ENCODE assay signal across 15 cellular contexts in the genomic region with DNA sequence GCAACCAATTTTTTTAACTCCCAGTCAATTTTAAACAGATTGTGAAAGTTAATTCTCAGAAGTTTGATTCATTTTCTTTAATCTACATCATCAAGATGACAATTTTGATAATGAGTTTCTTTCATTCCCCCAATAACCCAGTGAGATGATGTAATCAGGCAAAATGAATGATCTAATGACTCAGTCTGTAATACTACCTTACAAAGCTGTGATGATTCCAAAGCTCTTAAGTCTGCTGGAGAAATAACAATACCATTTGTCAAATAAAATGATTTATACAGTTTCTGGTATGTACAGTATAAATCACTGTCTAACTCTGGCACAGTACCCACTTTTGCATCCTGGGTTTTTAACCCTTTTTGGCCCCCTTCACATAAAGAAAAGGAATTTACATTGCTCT. TPM values are rescaled to one million over a fixed set of nuclear protein-coding genes. Genes with fewer than 3 reads are reported as not detected.
DNase-seq lines count a peak whose midpoint lies in the region; ATAC-seq, FAIRE-seq and TF ChIP-seq lines count a peak whose summit lies in the region.
"Had no signal": no experiment of that assay in that cellular context is flagged by ENCODE, and none has a peak within 500 bp of the region (broad histone marks: within the 10 kb centered on the region; RNA-seq: fewer than 3 reads in every experiment).

No MANE protein-coding gene starts in this region.

- H3K36me3 ChIP-seq in colonic mucosa, result no peaks in the 10 kb centered on the region

- no peak for TF ChIP-seq POLR2A in A549 (IDR thresholded peaks at IDR 0.05; ENCODE audit: low read length)

- TF ChIP-seq CTCF in A549 (IDR thresholded peaks at IDR 0.05) (no peak), RWPE1 (conservative IDR thresholded peaks at IDR 0.05; ENCODE audit: low read depth) (no peak), colonic mucosa (IDR thresholded peaks at IDR 0.05) (no peak)

- H3K9ac ChIP-seq in colonic mucosa (ENCODE audit: low read depth in 2 of 2, low read length in 2 of 2), result no peak overlapping the region

- FAIRE-seq in A549 (lab: Jason Lieb, UNC), result peak; percentile 83

- no peaks in the 10 kb centered on the region for H3K27me3 ChIP-seq in colonic mucosa

- peaks cover 42% of the 10 kb centered on the region for H3K4me1 ChIP-seq in A549
- no peaks in the 10 kb centered on the region for H3K4me1 ChIP-seq in colonic mucosa
- H3K4me1 ChIP-seq: Caco-2 had no signal

- CTCF ChIA-PET in A549 (lab: Yijun Ruan, JAX) (interaction anchor here (0.7 kb wide), 1 partner anchor 16 kb away, joined by 3 read pairs; no protein-coding TSS in a partner anchor), RWPE1 (lab: Yijun Ruan, JAX) (no interaction called here)

- POLR2A ChIA-PET in A549 (lab: Yijun Ruan, JAX), result interaction anchor here (0.6 to 1.5 kb wide), 5 partner anchors 35 to 225 kb away, joined by 3 to 7 read pairs (median 5); a partner anchor contains a TSS
- POLR2A ChIA-PET in RWPE1 (lab: Yijun Ruan, JAX; ENCODE audit: low non-redundant PET), result no interaction called here

- H3K27ac ChIP-seq in A549 (peak overlapping the region; percentile 66 to 83), RWPE1 (peak overlapping the region; percentile 89), colonic mucosa (no peak overlapping the region)
- H3K27ac ChIP-seq: HL-60 had no signal

- TF ChIP-seq RAD21 in A549 (conservative IDR thresholded peaks at IDR 0.05 in 1 of 2, IDR thresholded peaks at IDR 0.05 in 1 of 2), result 0 out of 5 replicates have a peak, but pooled peaks of 1 of the 2 experiments have one; percentile 10

- intact Hi-C loops in colonic mucosa (cut with DNase I), result no loop called here

- ATAC-seq in A549 (peak in 1 of 2 experiments; percentile 12; a peak in 3 of 6 replicates), HG03196 (IDR thresholded peaks at IDR 0.05; ENCODE audit: unreplicated experiment) (no peak)

- H3K4me3 ChIP-seq in A549, result no peak overlapping the region
- H3K4me3 ChIP-seq in colonic mucosa, result no peak overlapping the region

- TF ChIP-seq EP300 in A549 (IDR thresholded peaks at IDR 0.05), result peak; percentile 55 to 80; a peak in 3 of 5 replicates

- no peaks in the 10 kb centered on the region for H3K9me3 ChIP-seq in A549
- no peaks in the 10 kb centered on the region for H3K9me3 ChIP-seq in colonic mucosa

- DNase-seq in A549 (ENCODE audit: low read depth in 1 of 2, low spot score in 1 of 2) (peak; percentile 65 to 84), GM03348 (ENCODE audit: low spot score) (peak; percentile 72), RWPE1 (ENCODE audit: low spot score) (peak; percentile 92), fibroblast of gingiva (ENCODE audit: low read depth) (peak; percentile 35), UCSD-AML1 (lab: John Stamatoyannopoulos, UW; ENCODE audit: unreplicated experiment) (no peak), colonic mucosa (no peak), D341Med (ENCODE audit: low spot score) (no peak)
- DNase-seq: Caco-2; effector CD4-positive, alpha-beta T cell; H7; NCI-H345; T1000 had no signal

- H3K4me2 ChIP-seq in A549, result peak overlapping the region; percentile 63

TF ChIP-seq in A549, 52 proteins besides CTCF, POLR2A, EP300 and RAD21 (continues in another document):
- TF ChIP-seq, protein P1, sequence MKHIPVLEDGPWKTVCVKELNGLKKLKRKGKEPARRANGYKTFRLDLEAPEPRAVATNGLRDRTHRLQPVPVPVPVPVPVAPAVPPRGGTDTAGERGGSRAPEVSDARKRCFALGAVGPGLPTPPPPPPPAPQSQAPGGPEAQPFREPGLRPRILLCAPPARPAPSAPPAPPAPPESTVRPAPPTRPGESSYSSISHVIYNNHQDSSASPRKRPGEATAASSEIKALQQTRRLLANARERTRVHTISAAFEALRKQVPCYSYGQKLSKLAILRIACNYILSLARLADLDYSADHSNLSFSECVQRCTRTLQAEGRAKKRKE (CRISPR knock-in tag; IDR thresholded peaks at IDR 0.05; ENCODE audit: low read depth), result no peak
- peak; percentile 92 for TF ChIP-seq GATA3 (IDR thresholded peaks at IDR 0.05; ENCODE audit: borderline replicate concordance)
- peak; percentile 87 for TF ChIP-seq FOSL2 (IDR thresholded peaks at IDR 0.05)
- TF ChIP-seq FOSL2 (CRISPR knock-in tag; IDR thresholded peaks at IDR 0.05), result peak; percentile 89
- TF ChIP-seq RARB (CRISPR knock-in tag; IDR thresholded peaks at IDR 0.05), result no peak
- no peak for TF ChIP-seq FOSB (CRISPR knock-in tag; IDR thresholded peaks at IDR 0.05)
- TF ChIP-seq, protein P2, sequence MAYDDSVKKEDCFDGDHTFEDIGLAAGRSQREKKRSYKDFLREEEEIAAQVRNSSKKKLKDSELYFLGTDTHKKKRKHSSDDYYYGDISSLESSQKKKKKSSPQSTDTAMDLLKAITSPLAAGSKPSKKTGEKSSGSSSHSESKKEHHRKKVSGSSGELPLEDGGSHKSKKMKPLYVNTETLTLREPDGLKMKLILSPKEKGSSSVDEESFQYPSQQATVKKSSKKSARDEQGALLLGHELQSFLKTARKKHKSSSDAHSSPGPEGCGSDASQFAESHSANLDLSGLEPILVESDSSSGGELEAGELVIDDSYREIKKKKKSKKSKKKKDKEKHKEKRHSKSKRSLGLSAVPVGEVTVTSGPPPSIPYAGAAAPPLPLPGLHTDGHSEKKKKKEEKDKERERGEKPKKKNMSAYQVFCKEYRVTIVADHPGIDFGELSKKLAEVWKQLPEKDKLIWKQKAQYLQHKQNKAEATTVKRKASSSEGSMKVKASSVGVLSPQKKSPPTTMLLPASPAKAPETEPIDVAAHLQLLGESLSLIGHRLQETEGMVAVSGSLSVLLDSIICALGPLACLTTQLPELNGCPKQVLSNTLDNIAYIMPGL (CRISPR knock-in tag; IDR thresholded peaks at IDR 0.05; ENCODE audit: borderline replicate concordance), result no peak
- no peak for TF ChIP-seq ZSCAN20 (CRISPR knock-in tag; IDR thresholded peaks at IDR 0.05)
- TF ChIP-seq, protein P3, sequence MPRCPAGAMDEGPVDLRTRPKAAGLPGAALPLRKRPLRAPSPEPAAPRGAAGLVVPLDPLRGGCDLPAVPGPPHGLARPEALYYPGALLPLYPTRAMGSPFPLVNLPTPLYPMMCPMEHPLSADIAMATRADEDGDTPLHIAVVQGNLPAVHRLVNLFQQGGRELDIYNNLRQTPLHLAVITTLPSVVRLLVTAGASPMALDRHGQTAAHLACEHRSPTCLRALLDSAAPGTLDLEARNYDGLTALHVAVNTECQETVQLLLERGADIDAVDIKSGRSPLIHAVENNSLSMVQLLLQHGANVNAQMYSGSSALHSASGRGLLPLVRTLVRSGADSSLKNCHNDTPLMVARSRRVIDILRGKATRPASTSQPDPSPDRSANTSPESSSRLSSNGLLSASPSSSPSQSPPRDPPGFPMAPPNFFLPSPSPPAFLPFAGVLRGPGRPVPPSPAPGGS (IDR thresholded peaks at IDR 0.05), result 0 out of 3 replicates have a peak, but pooled peaks have one; percentile 58
- no peak for TF ChIP-seq NPAS2 (CRISPR knock-in tag; IDR thresholded peaks at IDR 0.05; ENCODE audit: borderline replicate concordance)
- no peak for TF ChIP-seq TP53 (CRISPR knock-in tag; IDR thresholded peaks at IDR 0.05)
- TF ChIP-seq, protein P4, sequence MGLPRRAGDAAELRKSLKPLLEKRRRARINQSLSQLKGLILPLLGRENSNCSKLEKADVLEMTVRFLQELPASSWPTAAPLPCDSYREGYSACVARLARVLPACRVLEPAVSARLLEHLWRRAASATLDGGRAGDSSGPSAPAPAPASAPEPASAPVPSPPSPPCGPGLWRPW (IDR thresholded peaks at IDR 0.05), result no peak
- TF ChIP-seq HOXB5 (CRISPR knock-in tag; IDR thresholded peaks at IDR 0.05), result peak; percentile 99
- TF ChIP-seq, protein P5, sequence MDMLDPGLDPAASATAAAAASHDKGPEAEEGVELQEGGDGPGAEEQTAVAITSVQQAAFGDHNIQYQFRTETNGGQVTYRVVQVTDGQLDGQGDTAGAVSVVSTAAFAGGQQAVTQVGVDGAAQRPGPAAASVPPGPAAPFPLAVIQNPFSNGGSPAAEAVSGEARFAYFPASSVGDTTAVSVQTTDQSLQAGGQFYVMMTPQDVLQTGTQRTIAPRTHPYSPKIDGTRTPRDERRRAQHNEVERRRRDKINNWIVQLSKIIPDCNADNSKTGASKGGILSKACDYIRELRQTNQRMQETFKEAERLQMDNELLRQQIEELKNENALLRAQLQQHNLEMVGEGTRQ (IDR thresholded peaks at IDR 0.05), result no peak
- no peak for TF ChIP-seq MYC (IDR thresholded peaks at IDR 0.05; ENCODE audit: borderline replicate concordance, low read length)
- no peak for TF ChIP-seq ESRRA (IDR thresholded peaks at IDR 0.05; ENCODE audit: borderline replicate concordance, low read length)

RNA-seq across cellular contexts. Expression of a gene that starts 4.4 kb away (rescaled TPM):
- polyA plus RNA-seq in A549 (2011; rRNA removed) (61.3 and 66.7 TPM in 2 replicates), A549 (2017; fragmentation: RNase III; extraction: RNeasy Plus Mini Kit Qiagen cat#74134 plus additional on column Dnase treatment) (54.2 to 61.5 TPM (median 57.7 TPM) in 3 replicates)
- 41.5 and 48.3 TPM in 2 replicates for polyA plus RNA-seq in A549 (2012; cell fraction: cytosol; rRNA removed)
- polyA plus RNA-seq in A549 (2012; cell fraction: nucleus; rRNA removed), result 18.5 and 22.9 TPM in 2 replicates
- polyA minus RNA-seq in A549 (2011; rRNA and poly(A)+ RNA removed), result 12.4 and 15.1 TPM in 2 replicates
- total RNA-seq in colonic mucosa, result 10 to 100 TPM; 16.7 to 22.3 TPM

RNA-seq across cellular contexts. Expression of a gene that starts 26.1 kb away (rescaled TPM):
- polyA plus RNA-seq in A549 (2011; rRNA removed) (not detected in 2 replicates), A549 (2017; fragmentation: RNase III; extraction: RNeasy Plus Mini Kit Qiagen cat#74134 plus additional on column Dnase treatment) (not detected in 3 replicates)
- polyA plus RNA-seq in A549 (2012; cell fraction: cytosol; rRNA removed), result not detected in 2 replicates
- polyA plus RNA-seq in A549 (2012; cell fraction: nucleus; rRNA removed), result not detected in 2 replicates
- not detected in 2 replicates for polyA minus RNA-seq in A549 (2011; rRNA and poly(A)+ RNA removed)
- not detected for total RNA-seq in colonic mucosa
- total RNA-seq: Caco-2, H7, pulmonary artery endothelial cell had no signal

RNA-seq across cellular contexts. Expression of a gene that starts 36.2 kb away (rescaled TPM):
- polyA plus RNA-seq in A549 (2011; rRNA removed) (not detected in 2 replicates), A549 (2017; fragmentation: RNase III; extraction: RNeasy Plus Mini Kit Qiagen cat#74134 plus additional on column Dnase treatment) (not detected in 3 replicates)
- polyA plus RNA-seq in A549 (2012; cell fraction: cytosol; rRNA removed), result not detected in 2 replicates
- polyA plus RNA-seq in A549 (2012; cell fraction: nucleus; rRNA removed), result not detected in 2 replicates
- not detected in 2 replicates for polyA minus RNA-seq in A549 (2011; rRNA and poly(A)+ RNA removed)
- total RNA-seq in colonic mucosa, result not detected
- total RNA-seq: Caco-2, H7, pulmonary artery endothelial cell had no signal

RNA-seq across cellular contexts. Expression of a gene that starts 57.6 kb away (rescaled TPM):
- 43.4 and 47.3 TPM in 2 replicates for polyA plus RNA-seq in A549 (2011; rRNA removed)
- polyA plus RNA-seq in A549 (2012; cell fraction: cytosol; rRNA removed), result 14.2 and 15.6 TPM in 2 replicates
- 4.3 and 7.5 TPM in 2 replicates for polyA plus RNA-seq in A549 (2012; cell fraction: nucleus; rRNA removed)
- polyA plus RNA-seq in A549 (2017; fragmentation: RNase III; extraction: RNeasy Plus Mini Kit Qiagen cat#74134 plus additional on column Dnase treatment), result 34.6 to 37.1 TPM (median 35.1 TPM) in 3 replicates
- polyA minus RNA-seq in A549 (2011; rRNA and poly(A)+ RNA removed), result 14.6 and 19.4 TPM in 2 replicates
- 10 to 100 TPM; 55.3 to 69.3 TPM for total RNA-seq in colonic mucosa

Comparison
In these comparisons a context has a peak if more than half of its experiments do, and no peak if none do; other contexts are left out.
1. DNase-seq: peak in A549 (2 of 2), GM03348 (single experiment), RWPE1 (single experiment) and fibroblast of gingiva (single experiment); none in UCSD-AML1 (single experiment), colonic mucosa (single experiment) and D341Med (single experiment).